In genomic region chr6:96301781-96302180, GRCh38 we compare ENCODE assay signal across 18 cellular contexts.
A peak's percentile ranks its signal among the peaks of the same experiment; 100 is the strongest.
DNase-seq lines count a peak whose midpoint lies in the region; ATAC-seq and TF ChIP-seq lines count a peak whose summit lies in the region.
"Had no signal": no experiment of that assay in that cellular context is flagged by ENCODE, and none has a peak within 500 bp of the region (broad histone marks: within the 10 kb centered on the region; RNA-seq: fewer than 3 reads in every experiment).

No MANE protein-coding gene starts in this region.

- H3K36me3 ChIP-seq in Caco-2 (ENCODE audit: control insufficient read depth, insufficient read depth, low read length) (no peaks in the 10 kb centered on the region), body of pancreas (replicated peaks in 1 of 2; ENCODE audit: insufficient read depth in 1 of 2, low read depth in 2 of 2) (no peaks in the 10 kb centered on the region), neuronal stem cell (replicated peaks in 1 of 2; ENCODE audit: control insufficient read depth in 2 of 2, insufficient read depth in 2 of 2, low read length in 2 of 2) (no peaks in the 10 kb centered on the region)
- H3K36me3 ChIP-seq: gastrocnemius medialis, WERI-Rb-1 had no signal

- H2AK5ac ChIP-seq in neuronal stem cell (ENCODE audit: low read depth, low read length) = no peak overlapping the region

- H3K79me1 ChIP-seq in neuronal stem cell (ENCODE audit: low read depth, low read length) = no peaks in the 10 kb centered on the region

- peak overlapping the region; percentile 17 for H3K27ac Mint-ChIP-seq in Caco-2 (ENCODE audit: unreplicated experiment)
- no peak overlapping the region for H3K27ac Mint-ChIP-seq in mesothelial cell of epicardium
- H3K27ac Mint-ChIP-seq: activated CD8-positive, alpha-beta T cell treated with anti-CD3 and anti-CD28 coated beads for 36 hours; activated naive CD8-positive, alpha-beta T cell treated with anti-CD3 and anti-CD28 coated beads, Interleukin-2, amount 10 ng/mL, durations not matched to agents 7 days and 5 days; dendritic cell treated with granulocyte-macrophage colony-stimulating factor and Interleukin-4, amounts not matched to agents 40 ng/mL and 50 ng/mL, for 4 days; stimulated activated naive CD8-positive, alpha-beta T cell treated with anti-CD3 and anti-CD28 coated beads, Interleukin-15, amount 100 ng/mL, for 72 hours; T-helper 1 cell treated with Interleukin-12 subunit alpha and Interleukin-12 subunit beta and Interleukin-4 antibody, amounts not matched to agents 30 μg/mL and 1 μg/mL, for 36 hours had no signal

- no peak overlapping the region for H2BK5ac ChIP-seq in neuronal stem cell (ENCODE audit: low read length)

- no peak overlapping the region for H4K91ac ChIP-seq in neuronal stem cell (ENCODE audit: low read depth, low read length, poor library complexity)

- H3K27ac ChIP-seq in body of pancreas (peak overlapping the region in 3 of 4 donors; percentile 1 to 60 (median 59)), neuronal stem cell (replicated peaks; ENCODE audit: low read length) (no peak overlapping the region)
- H3K27ac ChIP-seq: gastrocnemius medialis, WERI-Rb-1 had no signal

- TF ChIP-seq POLR2A in body of pancreas (IDR thresholded peaks at IDR 0.05) = no peak

- H3K27me3 Mint-ChIP-seq in Caco-2 (ENCODE audit: insufficient read depth, unreplicated experiment) = no peaks in the 10 kb centered on the region
- H3K27me3 Mint-ChIP-seq in mesothelial cell of epicardium (ENCODE audit: low read depth) = no peaks in the 10 kb centered on the region
- H3K27me3 Mint-ChIP-seq: activated naive CD8-positive, alpha-beta T cell treated with anti-CD3 and anti-CD28 coated beads, Interleukin-2, amount 10 ng/mL, durations not matched to agents 7 days and 5 days; dendritic cell treated with granulocyte-macrophage colony-stimulating factor and Interleukin-4, amounts not matched to agents 40 ng/mL and 50 ng/mL, for 4 days had no signal

- ATAC-seq in body of pancreas (no peak), GM18858 (IDR thresholded peaks at IDR 0.05; ENCODE audit: unreplicated experiment) (no peak)
- ATAC-seq: activated CD8-positive, alpha-beta T cell treated with anti-CD3 and anti-CD28 coated beads for 36 hours; gastrocnemius medialis; stimulated activated naive CD8-positive, alpha-beta T cell treated with anti-CD3 and anti-CD28 coated beads, Interleukin-15, amount 100 ng/mL, for 72 hours had no signal

- H3K4me3 Mint-ChIP-seq in Caco-2 (ENCODE audit: unreplicated experiment) = no peak overlapping the region
- no peak overlapping the region for H3K4me3 Mint-ChIP-seq in mesothelial cell of epicardium
- H3K4me3 Mint-ChIP-seq: activated CD8-positive, alpha-beta T cell treated with anti-CD3 and anti-CD28 coated beads for 36 hours; activated naive CD8-positive, alpha-beta T cell treated with anti-CD3 and anti-CD28 coated beads, Interleukin-2, amount 10 ng/mL, durations not matched to agents 7 days and 5 days; dendritic cell treated with granulocyte-macrophage colony-stimulating factor and Interleukin-4, amounts not matched to agents 40 ng/mL and 50 ng/mL, for 4 days; stimulated activated naive CD8-positive, alpha-beta T cell treated with anti-CD3 and anti-CD28 coated beads, Interleukin-15, amount 100 ng/mL, for 72 hours; T-helper 1 cell treated with Interleukin-12 subunit alpha and Interleukin-12 subunit beta and Interleukin-4 antibody, amounts not matched to agents 30 μg/mL and 1 μg/mL, for 36 hours had no signal

- no peak overlapping the region for H2AFZ ChIP-seq in neuronal stem cell (ENCODE audit: low read length)

- H3K4me3 ChIP-seq in Caco-2 (ENCODE audit: low read depth, low read length) (no peak overlapping the region), body of pancreas (no peak overlapping the region), neuronal stem cell (ENCODE audit: low read length in 2 of 2) (no peak overlapping the region)
- H3K4me3 ChIP-seq: gastrocnemius medialis had no signal

- H2BK120ac ChIP-seq in neuronal stem cell (ENCODE audit: low read depth, low read length) = no peak overlapping the region

- no peak overlapping the region for H3K14ac ChIP-seq in neuronal stem cell (ENCODE audit: low read length)

- CTCF ChIA-PET in Caco-2 (lab: Charles Lee) = no interaction called here

- H2BK15ac ChIP-seq in neuronal stem cell (ENCODE audit: low read length) = no peak overlapping the region

- peaks cover 42% of the 10 kb centered on the region for H3K4me1 ChIP-seq in Caco-2
- no peaks in the 10 kb centered on the region for H3K4me1 ChIP-seq in body of pancreas
- H3K4me1 ChIP-seq in neuronal stem cell (ENCODE audit: control insufficient read depth in 2 of 2, insufficient read depth in 1 of 2, low read depth in 1 of 2, low read length in 2 of 2) = no peaks in the 10 kb centered on the region
- H3K4me1 ChIP-seq: gastrocnemius medialis had no signal

- H3K4me2 ChIP-seq in neuronal stem cell (ENCODE audit: insufficient read depth, low read length, poor library complexity, severe bottlenecking) = no peak overlapping the region

- H3K18ac ChIP-seq in neuronal stem cell (ENCODE audit: low read length) = no peak overlapping the region

- H2BK12ac ChIP-seq in neuronal stem cell (ENCODE audit: low read length) = no peak overlapping the region

- DNase-seq in Caco-2 (no peak), body of pancreas (peak in 3 of 4 donors; percentile 9 to 21 (median 18)), neuronal stem cell (ENCODE audit: low spot score) (peak; percentile 2), NCI-H2196 (lab: John Stamatoyannopoulos, UW; ENCODE audit: unreplicated experiment) (no peak), mesothelial cell of epicardium (ENCODE audit: low spot score in 2 of 2, unreplicated experiment in 2 of 2) (no peak)
- DNase-seq: activated CD8-positive, alpha-beta T cell treated with anti-CD3 and anti-CD28 coated beads for 36 hours; activated naive CD8-positive, alpha-beta T cell treated with anti-CD3 and anti-CD28 coated beads, Interleukin-2, amount 10 ng/mL, durations not matched to agents 7 days and 5 days; AML-193; gastrocnemius medialis; NCI-H1436; SHP77 treated with DMSO at 0.1 percent for 48 hours; stimulated activated CD4-positive, alpha-beta T cell treated with anti-CD3 and anti-CD28 coated beads, Interleukin-1b, Interleukin-23, amount 100 ng/mL, for 48 hours; stimulated activated naive CD8-positive, alpha-beta T cell treated with anti-CD3 and anti-CD28 coated beads, Interleukin-15, amount 100 ng/mL, for 72 hours; WERI-Rb-1 had no signal

- H3K23ac ChIP-seq in neuronal stem cell (ENCODE audit: low read depth, low read length, poor library complexity) = no peak overlapping the region

- no peak overlapping the region for H4K8ac ChIP-seq in neuronal stem cell (ENCODE audit: low read depth, low read length)

- intact Hi-C loops in Caco-2 (cut with micrococcal nuclease; ENCODE audit: unreplicated experiment) = loop anchor here (1.0 to 10.0 kb wide), 4 partner anchors 16 to 219 kb away; partner anchors contain the start of gene UFL1
- intact Hi-C loops in body of pancreas (cut with DNase I) = no loop called here

- TSS peak; percentile 64 for BruUV-seq in Caco-2 (replicated peaks; lab: Mats Ljungman, UMichigan)

- TF ChIP-seq CTCF in Caco-2 (IDR thresholded peaks at IDR 0.05; ENCODE audit: insufficient read depth in 1 of 2, low read depth in 1 of 2, low read length in 1 of 2, severe bottlenecking in 1 of 2, unreplicated experiment in 1 of 2) = no peak
- TF ChIP-seq CTCF in body of pancreas (IDR thresholded peaks at IDR 0.05) = no peak
- TF ChIP-seq CTCF in mesothelial cell of epicardium (IDR thresholded peaks at IDR 0.05; ENCODE audit: unreplicated experiment) = no peak

- H3K4me1 Mint-ChIP-seq in Caco-2 (ENCODE audit: low read depth, unreplicated experiment) (peaks cover 38% of the 10 kb centered on the region), mesothelial cell of epicardium (peaks cover 36% of the 10 kb centered on the region)
- H3K4me1 Mint-ChIP-seq: activated naive CD8-positive, alpha-beta T cell treated with anti-CD3 and anti-CD28 coated beads, Interleukin-2, amount 10 ng/mL, durations not matched to agents 7 days and 5 days; stimulated activated naive CD8-positive, alpha-beta T cell treated with anti-CD3 and anti-CD28 coated beads, Interleukin-15, amount 100 ng/mL, for 72 hours had no signal

- 33 to 46% methylated on average over 2 of the region's 2 CpGs for WGBS in body of pancreas, 2 donors
- WGBS in neuronal stem cell (ENCODE audit: extremely low coverage in 2 of 2, insufficient read length in 2 of 2, insufficient replicate concordance in 1 of 2), 2 donors = no CpG with 5 or more reads among the region's 2 CpGs

- H3K4ac ChIP-seq in neuronal stem cell (ENCODE audit: low read length) = no peak overlapping the region

- TF ChIP-seq RAD21 in Ishikawa (IDR thresholded peaks at IDR 0.05; ENCODE audit: low read depth) = no peak

- no peak overlapping the region for H3K9ac ChIP-seq in neuronal stem cell (ENCODE audit: low read depth, low read length, poor library complexity)

- peak; percentile 81; the same call in 1 of the 2 replicates for TF ChIP-seq EP300 in Ishikawa (IDR thresholded peaks at IDR 0.05; ENCODE audit: borderline replicate concordance)

- H3K36me3 Mint-ChIP-seq in Caco-2 (ENCODE audit: insufficient read depth, unreplicated experiment) (no peaks in the 10 kb centered on the region), mesothelial cell of epicardium (no peaks in the 10 kb centered on the region)
- H3K36me3 Mint-ChIP-seq: activated naive CD8-positive, alpha-beta T cell treated with anti-CD3 and anti-CD28 coated beads, Interleukin-2, amount 10 ng/mL, durations not matched to agents 7 days and 5 days had no signal

- H3K27me3 ChIP-seq in Caco-2 (replicated peaks; ENCODE audit: control insufficient read depth, insufficient read depth, low read length) (no peaks in the 10 kb centered on the region), body of pancreas (no peaks in the 10 kb centered on the region), neuronal stem cell (ENCODE audit: control insufficient read depth in 3 of 3, insufficient read depth in 3 of 3, low read depth in 1 of 3, low read length in 3 of 3) (no peaks in the 10 kb centered on the region)
- H3K27me3 ChIP-seq: gastrocnemius medialis had no signal

- POLR2A ChIA-PET in Caco-2 (lab: Charles Lee) = no interaction called here

- H3K9me3 ChIP-seq in Caco-2 = no peaks in the 10 kb centered on the region
- H3K9me3 ChIP-seq in body of pancreas = no peaks in the 10 kb centered on the region
- no peaks in the 10 kb centered on the region for H3K9me3 ChIP-seq in neuronal stem cell (replicated peaks in 1 of 2; ENCODE audit: control insufficient read depth in 2 of 2, insufficient read depth in 1 of 2, low read depth in 1 of 2, low read length in 2 of 2)
- H3K9me3 ChIP-seq: gastrocnemius medialis had no signal

- H3K9me3 Mint-ChIP-seq in Caco-2 (ENCODE audit: unreplicated experiment) = peaks cover 14% of the 10 kb centered on the region
- H3K9me3 Mint-ChIP-seq in mesothelial cell of epicardium = peaks cover 13% of the 10 kb centered on the region
- H3K9me3 Mint-ChIP-seq: activated CD8-positive, alpha-beta T cell treated with anti-CD3 and anti-CD28 coated beads for 36 hours; activated naive CD8-positive, alpha-beta T cell treated with anti-CD3 and anti-CD28 coated beads, Interleukin-2, amount 10 ng/mL, durations not matched to agents 7 days and 5 days; stimulated activated naive CD8-positive, alpha-beta T cell treated with anti-CD3 and anti-CD28 coated beads, Interleukin-15, amount 100 ng/mL, for 72 hours; T-helper 1 cell treated with Interleukin-12 subunit alpha and Interleukin-12 subunit beta and Interleukin-4 antibody, amounts not matched to agents 30 μg/mL and 1 μg/mL, for 36 hours had no signal

Comparison
In these comparisons a context has a peak if more than half of its experiments do, and no peak if none do; other contexts are left out.
1. DNase-seq: peak in body of pancreas (3 of 4) and neuronal stem cell (single experiment); none in Caco-2 (0 of 2), NCI-H2196 (single experiment) and mesothelial cell of epicardium (0 of 2).